ENCODE assay signal across 1 cellular context in genomic region chr17:75313941-75314550, GRCh38.
TF ChIP-seq lines count a peak whose summit lies in the region.

No MANE protein-coding gene starts in this region.

TF ChIP-seq in GM12878, 131 proteins besides CTCF, POLR2A, EP300 and RAD21 (continued from another document and continues in another):
- TF ChIP-seq, protein P1, sequence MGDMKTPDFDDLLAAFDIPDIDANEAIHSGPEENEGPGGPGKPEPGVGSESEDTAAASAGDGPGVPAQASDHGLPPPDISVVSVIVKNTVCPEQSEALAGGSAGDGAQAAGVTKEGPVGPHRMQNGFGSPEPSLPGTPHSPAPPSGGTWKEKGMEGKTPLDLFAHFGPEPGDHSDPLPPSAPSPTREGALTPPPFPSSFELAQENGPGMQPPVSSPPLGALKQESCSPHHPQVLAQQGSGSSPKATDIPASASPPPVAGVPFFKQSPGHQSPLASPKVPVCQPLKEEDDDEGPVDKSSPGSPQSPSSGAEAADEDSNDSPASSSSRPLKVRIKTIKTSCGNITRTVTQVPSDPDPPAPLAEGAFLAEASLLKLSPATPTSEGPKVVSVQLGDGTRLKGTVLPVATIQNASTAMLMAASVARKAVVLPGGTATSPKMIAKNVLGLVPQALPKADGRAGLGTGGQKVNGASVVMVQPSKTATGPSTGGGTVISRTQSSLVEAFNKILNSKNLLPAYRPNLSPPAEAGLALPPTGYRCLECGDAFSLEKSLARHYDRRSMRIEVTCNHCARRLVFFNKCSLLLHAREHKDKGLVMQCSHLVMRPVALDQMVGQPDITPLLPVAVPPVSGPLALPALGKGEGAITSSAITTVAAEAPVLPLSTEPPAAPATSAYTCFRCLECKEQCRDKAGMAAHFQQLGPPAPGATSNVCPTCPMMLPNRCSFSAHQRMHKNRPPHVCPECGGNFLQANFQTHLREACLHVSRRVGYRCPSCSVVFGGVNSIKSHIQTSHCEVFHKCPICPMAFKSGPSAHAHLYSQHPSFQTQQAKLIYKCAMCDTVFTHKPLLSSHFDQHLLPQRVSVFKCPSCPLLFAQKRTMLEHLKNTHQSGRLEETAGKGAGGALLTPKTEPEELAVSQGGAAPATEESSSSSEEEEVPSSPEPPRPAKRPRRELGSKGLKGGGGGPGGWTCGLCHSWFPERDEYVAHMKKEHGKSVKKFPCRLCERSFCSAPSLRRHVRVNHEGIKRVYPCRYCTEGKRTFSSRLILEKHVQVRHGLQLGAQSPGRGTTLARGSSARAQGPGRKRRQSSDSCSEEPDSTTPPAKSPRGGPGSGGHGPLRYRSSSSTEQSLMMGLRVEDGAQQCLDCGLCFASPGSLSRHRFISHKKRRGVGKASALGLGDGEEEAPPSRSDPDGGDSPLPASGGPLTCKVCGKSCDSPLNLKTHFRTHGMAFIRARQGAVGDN (IDR thresholded peaks at IDR 0.05) = peak; percentile 57
- TF ChIP-seq CEBPB (IDR thresholded peaks at IDR 0.05; ENCODE audit: borderline replicate concordance in 1 of 2, low read depth in 2 of 2, low read length in 2 of 2) = no peak
- TF ChIP-seq PAX5 (IDR thresholded peaks at IDR 0.05; ENCODE audit: borderline replicate concordance, low read depth, low read length) = peak; percentile 38
- no peak for TF ChIP-seq CEBPZ (IDR thresholded peaks at IDR 0.05; ENCODE audit: low read depth, low read length)
- no peak for TF ChIP-seq WRNIP1 (IDR thresholded peaks at IDR 0.05; ENCODE audit: borderline replicate concordance, low read depth, low read length)
- TF ChIP-seq SRF (IDR thresholded peaks at IDR 0.05; ENCODE audit: low read depth in 2 of 2, low read length in 2 of 2) = 0 out of 4 replicates have a peak, but pooled peaks of 1 of the 2 experiments have one; percentile 6
- TF ChIP-seq RBBP5 (conservative IDR thresholded peaks at IDR 0.05) = no peak
- no peak for TF ChIP-seq RB1 (IDR thresholded peaks at IDR 0.05; ENCODE audit: borderline replicate concordance)
- TF ChIP-seq ZNF207 (IDR thresholded peaks at IDR 0.05; ENCODE audit: borderline replicate concordance) = no peak
- no peak for TF ChIP-seq HDAC6 (IDR thresholded peaks at IDR 0.05; ENCODE audit: unreplicated experiment)
- peak; percentile 2; the same call in 1 of the 2 replicates for TF ChIP-seq TCF12 (IDR thresholded peaks at IDR 0.05; ENCODE audit: low read depth, low read length)
- TF ChIP-seq SPI1 (IDR thresholded peaks at IDR 0.05; ENCODE audit: borderline replicate concordance, insufficient read depth, low read depth, low read length) = peak; percentile 34; the same call in 1 of the 2 replicates
- no peak for TF ChIP-seq YY1 (IDR thresholded peaks at IDR 0.05; ENCODE audit: low read depth, low read length)
- no peak for TF ChIP-seq TCF3 (IDR thresholded peaks at IDR 0.05; ENCODE audit: borderline replicate concordance, insufficient read depth, low read depth, low read length)
- no peak for TF ChIP-seq REST (IDR thresholded peaks at IDR 0.05; ENCODE audit: low read depth, low read length)
- no peak for TF ChIP-seq NR2C2 (IDR thresholded peaks at IDR 0.05; ENCODE audit: borderline replicate concordance, control insufficient read depth, insufficient read length, low read depth)
- TF ChIP-seq MEF2A (IDR thresholded peaks at IDR 0.05; ENCODE audit: insufficient read depth, low read depth, low read length) = 0 out of 2 replicates have a peak, but pooled peaks have one; percentile 25
- no peak for TF ChIP-seq TAF1 (IDR thresholded peaks at IDR 0.05; ENCODE audit: borderline replicate concordance, low read depth, low read length)
- TF ChIP-seq GATAD2B (conservative IDR thresholded peaks at IDR 0.05; ENCODE audit: low read depth) = peak; percentile 49
- no peak for TF ChIP-seq ZNF217 (IDR thresholded peaks at IDR 0.05)
- TF ChIP-seq SMARCA5 (IDR thresholded peaks at IDR 0.05) = no peak
- TF ChIP-seq SP1 (IDR thresholded peaks at IDR 0.05; ENCODE audit: low read depth, low read length) = peak; percentile 43
- TF ChIP-seq ZZZ3 (IDR thresholded peaks at IDR 0.05; ENCODE audit: control insufficient read depth, insufficient read length, low read depth) = no peak
- no peak for TF ChIP-seq TARDBP (IDR thresholded peaks at IDR 0.05; ENCODE audit: borderline replicate concordance)
- no peak for TF ChIP-seq MXI1 (IDR thresholded peaks at IDR 0.05; ENCODE audit: low read depth, low read length)
- peak; percentile 51; the same call in 1 of the 2 replicates for TF ChIP-seq RUNX3 (IDR thresholded peaks at IDR 0.05; ENCODE audit: low read length)
- no peak for TF ChIP-seq SMAD5 (IDR thresholded peaks at IDR 0.05; ENCODE audit: low read depth)
- TF ChIP-seq ZSCAN29 (IDR thresholded peaks at IDR 0.05) = no peak
- TF ChIP-seq, protein P2, sequence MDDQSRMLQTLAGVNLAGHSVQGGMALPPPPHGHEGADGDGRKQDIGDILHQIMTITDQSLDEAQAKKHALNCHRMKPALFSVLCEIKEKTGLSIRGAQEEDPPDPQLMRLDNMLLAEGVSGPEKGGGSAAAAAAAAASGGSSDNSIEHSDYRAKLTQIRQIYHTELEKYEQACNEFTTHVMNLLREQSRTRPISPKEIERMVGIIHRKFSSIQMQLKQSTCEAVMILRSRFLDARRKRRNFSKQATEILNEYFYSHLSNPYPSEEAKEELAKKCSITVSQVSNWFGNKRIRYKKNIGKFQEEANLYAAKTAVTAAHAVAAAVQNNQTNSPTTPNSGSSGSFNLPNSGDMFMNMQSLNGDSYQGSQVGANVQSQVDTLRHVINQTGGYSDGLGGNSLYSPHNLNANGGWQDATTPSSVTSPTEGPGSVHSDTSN (IDR thresholded peaks at IDR 0.05; ENCODE audit: insufficient replicate concordance, low read depth, low read length) = no peak
- peak; percentile 73; the same call in 1 of the 2 replicates for TF ChIP-seq DPF2 (IDR thresholded peaks at IDR 0.05)
- no peak for TF ChIP-seq IRF4 (IDR thresholded peaks at IDR 0.05; ENCODE audit: low read depth, low read length)
- TF ChIP-seq KLF5 (IDR thresholded peaks at IDR 0.05; ENCODE audit: partially characterized antibody) = no peak
- TF ChIP-seq, protein P3, sequence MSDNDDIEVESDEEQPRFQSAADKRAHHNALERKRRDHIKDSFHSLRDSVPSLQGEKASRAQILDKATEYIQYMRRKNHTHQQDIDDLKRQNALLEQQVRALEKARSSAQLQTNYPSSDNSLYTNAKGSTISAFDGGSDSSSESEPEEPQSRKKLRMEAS (IDR thresholded peaks at IDR 0.05; ENCODE audit: low read depth, low read length) = no peak
- TF ChIP-seq EED (IDR thresholded peaks at IDR 0.05; ENCODE audit: low read depth) = peak; percentile 90
- no peak for TF ChIP-seq STAT1 (conservative IDR thresholded peaks at IDR 0.05)
- no peak; the same call in 1 of the 2 replicates for TF ChIP-seq MTA3 (IDR thresholded peaks at IDR 0.05; ENCODE audit: borderline replicate concordance, low read length)
- no peak for TF ChIP-seq PML (IDR thresholded peaks at IDR 0.05; ENCODE audit: low read length)
- no peak for TF ChIP-seq PRDM15 (CRISPR knock-in tag; IDR thresholded peaks at IDR 0.05)
- TF ChIP-seq ZBED1 (IDR thresholded peaks at IDR 0.05; ENCODE audit: borderline replicate concordance) = no peak
- peak; percentile 50; the same call in 1 of the 2 replicates for TF ChIP-seq CREB1 (IDR thresholded peaks at IDR 0.05; ENCODE audit: low read depth)
- TF ChIP-seq NBN (IDR thresholded peaks at IDR 0.05) = no peak
- TF ChIP-seq LARP7 (IDR thresholded peaks at IDR 0.05) = no peak
- TF ChIP-seq, protein P4, sequence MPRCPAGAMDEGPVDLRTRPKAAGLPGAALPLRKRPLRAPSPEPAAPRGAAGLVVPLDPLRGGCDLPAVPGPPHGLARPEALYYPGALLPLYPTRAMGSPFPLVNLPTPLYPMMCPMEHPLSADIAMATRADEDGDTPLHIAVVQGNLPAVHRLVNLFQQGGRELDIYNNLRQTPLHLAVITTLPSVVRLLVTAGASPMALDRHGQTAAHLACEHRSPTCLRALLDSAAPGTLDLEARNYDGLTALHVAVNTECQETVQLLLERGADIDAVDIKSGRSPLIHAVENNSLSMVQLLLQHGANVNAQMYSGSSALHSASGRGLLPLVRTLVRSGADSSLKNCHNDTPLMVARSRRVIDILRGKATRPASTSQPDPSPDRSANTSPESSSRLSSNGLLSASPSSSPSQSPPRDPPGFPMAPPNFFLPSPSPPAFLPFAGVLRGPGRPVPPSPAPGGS (IDR thresholded peaks at IDR 0.05; ENCODE audit: borderline replicate concordance, insufficient read depth, low read depth, low read length, poor library complexity, severe bottlenecking) = no peak
- no peak for TF ChIP-seq PAX8 (IDR thresholded peaks at IDR 0.05)
- no peak for TF ChIP-seq TBL1XR1 (IDR thresholded peaks at IDR 0.05; ENCODE audit: low read depth, low read length)
- no peak for TF ChIP-seq RFX5 (IDR thresholded peaks at IDR 0.05; ENCODE audit: low read depth, low read length)
- TF ChIP-seq, protein P5, sequence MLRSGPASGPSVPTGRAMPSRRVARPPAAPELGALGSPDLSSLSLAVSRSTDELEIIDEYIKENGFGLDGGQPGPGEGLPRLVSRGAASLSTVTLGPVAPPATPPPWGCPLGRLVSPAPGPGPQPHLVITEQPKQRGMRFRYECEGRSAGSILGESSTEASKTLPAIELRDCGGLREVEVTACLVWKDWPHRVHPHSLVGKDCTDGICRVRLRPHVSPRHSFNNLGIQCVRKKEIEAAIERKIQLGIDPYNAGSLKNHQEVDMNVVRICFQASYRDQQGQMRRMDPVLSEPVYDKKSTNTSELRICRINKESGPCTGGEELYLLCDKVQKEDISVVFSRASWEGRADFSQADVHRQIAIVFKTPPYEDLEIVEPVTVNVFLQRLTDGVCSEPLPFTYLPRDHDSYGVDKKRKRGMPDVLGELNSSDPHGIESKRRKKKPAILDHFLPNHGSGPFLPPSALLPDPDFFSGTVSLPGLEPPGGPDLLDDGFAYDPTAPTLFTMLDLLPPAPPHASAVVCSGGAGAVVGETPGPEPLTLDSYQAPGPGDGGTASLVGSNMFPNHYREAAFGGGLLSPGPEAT (IDR thresholded peaks at IDR 0.05; ENCODE audit: low read depth) = peak; percentile 39; the same call in 1 of the 2 replicates
- TF ChIP-seq IKZF2 (IDR thresholded peaks at IDR 0.05) = peak; percentile 80 to 86
